In the genomic region with DNA sequence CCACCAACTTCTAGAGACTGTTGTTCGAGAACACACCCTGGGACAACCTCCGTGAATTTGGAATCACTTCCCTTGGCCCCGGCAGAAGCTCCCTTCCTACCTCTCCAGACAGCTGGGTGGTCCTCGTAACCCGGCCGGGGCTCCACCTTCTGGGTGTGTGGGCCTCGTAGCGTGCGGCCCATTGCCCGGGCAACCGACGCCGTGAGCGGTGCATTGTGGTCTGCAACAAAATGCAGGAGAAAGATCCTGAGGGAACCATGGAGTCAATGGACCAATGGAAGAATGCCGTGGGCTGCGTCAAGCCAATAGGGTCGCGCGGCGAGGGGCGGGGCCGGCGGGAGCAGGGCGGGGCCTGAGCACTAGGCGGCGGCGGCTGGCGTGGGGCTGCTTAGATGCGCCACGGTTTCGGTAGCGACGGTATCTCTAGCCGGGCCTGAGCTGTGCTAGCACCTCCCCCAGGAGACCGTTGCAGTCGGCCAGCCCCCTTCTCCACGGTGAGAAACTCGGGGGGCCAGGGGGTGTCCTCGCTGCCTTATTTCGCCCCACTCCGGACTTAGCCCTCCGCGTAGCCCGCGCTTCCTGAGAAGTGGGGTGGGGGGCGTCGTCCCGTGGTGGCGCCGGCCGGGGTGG, we compare ENCODE assay signal across 8 cellular contexts. TPM values are rescaled to one million over a fixed set of nuclear protein-coding genes. Genes with fewer than 3 reads are reported as not detected.
DNase-seq lines count a peak whose midpoint lies in the region; ATAC-seq, FAIRE-seq and TF ChIP-seq lines count a peak whose summit lies in the region.

A gene (plus strand): TSS at position 391 of the 630 bp plus-strand sequence. CDS start 309 bp downstream, outside the sequence.

- H3K27me3 ChIP-seq in SU-DHL-6 (ENCODE audit: low read length): no peaks in the 10 kb centered on the region
- H3K27me3 ChIP-seq in pancreas: no peaks in the 10 kb centered on the region
- no peaks in the 10 kb centered on the region for H3K27me3 ChIP-seq in tibial artery

- peak within 1 kb of the TSS; percentile 95 for H3K4me2 ChIP-seq in SU-DHL-6 (ENCODE audit: low read depth, low read length, poor library complexity, severe bottlenecking)

- H3K36me3 Mint-ChIP-seq in activated naive CD8-positive, alpha-beta T cell treated with anti-CD3 and anti-CD28 coated beads, Interleukin-2, amount 10 ng/mL, durations not matched to agents 7 days and 5 days: peaks cover 24% of the 10 kb centered on the region

- no peaks in the 10 kb centered on the region for H3K27me3 Mint-ChIP-seq in activated naive CD8-positive, alpha-beta T cell treated with anti-CD3 and anti-CD28 coated beads, Interleukin-2, amount 10 ng/mL, durations not matched to agents 7 days and 5 days

- H2AFZ ChIP-seq in SU-DHL-6 (ENCODE audit: low read depth, low read length, severe bottlenecking): peak within 1 kb of the TSS; percentile 52

- DNase-seq in NCI-H128 (lab: John Stamatoyannopoulos, UW; ENCODE audit: unreplicated experiment) (peak; percentile 97), Right ventricle myocardium inferior (ENCODE audit: missing footprints) (peak; percentile 97), pancreas (peak; percentile 94 to 99 (median 98)), tibial artery (peak; percentile 95 to 97)
- peak; percentile 98 for DNase-seq in activated naive CD8-positive, alpha-beta T cell treated with anti-CD3 and anti-CD28 coated beads, Interleukin-2, amount 10 ng/mL, durations not matched to agents 7 days and 5 days

- POLR2A ChIA-PET in activated naive CD8-positive, alpha-beta T cell treated with anti-CD3 and anti-CD28 coated beads, Interleukin-2, amount 10 ng/mL, durations not matched to agents 7 days and 5 days (lab: Charles Lee): interaction anchor here (0.6 to 2.6 kb wide), 9 partner anchors 11 to 335 kb away, joined by 3 to 16 read pairs (median 3); a partner anchor contains a TSS

- H3K9ac ChIP-seq in SU-DHL-6 (ENCODE audit: low read length): peak within 1 kb of the TSS; percentile 93

- peaks cover 8% of the 10 kb centered on the region; the same call in 1 of the 2 replicates for H4K20me1 ChIP-seq in SU-DHL-6 (ENCODE audit: low read depth, low read length)

- no peaks in the 10 kb centered on the region for H3K9me3 Mint-ChIP-seq in activated naive CD8-positive, alpha-beta T cell treated with anti-CD3 and anti-CD28 coated beads, Interleukin-2, amount 10 ng/mL, durations not matched to agents 7 days and 5 days

- FAIRE-seq in pancreas (lab: Jason Lieb, UNC): no peak

- H3K27ac Mint-ChIP-seq in activated naive CD8-positive, alpha-beta T cell treated with anti-CD3 and anti-CD28 coated beads, Interleukin-2, amount 10 ng/mL, durations not matched to agents 7 days and 5 days: peak within 1 kb of the TSS; percentile 84

- 0 to 1% methylated on average over 44 to 51 of the region's 51 CpGs for WGBS in pancreas, 2 donors

- ATAC-seq in HG02678 (IDR thresholded peaks at IDR 0.05; ENCODE audit: unreplicated experiment) (peak; percentile 94), Right ventricle myocardium inferior (peak; percentile 98), pancreas (peak; percentile 94 to 99 (median 96))
- ATAC-seq in activated naive CD8-positive, alpha-beta T cell treated with anti-CD3 and anti-CD28 coated beads, Interleukin-2, amount 10 ng/mL, durations not matched to agents 7 days and 5 days (ENCODE audit: low read depth): peak; percentile 96

- peak within 1 kb of the TSS; percentile 98 for H3K4me3 Mint-ChIP-seq in activated naive CD8-positive, alpha-beta T cell treated with anti-CD3 and anti-CD28 coated beads, Interleukin-2, amount 10 ng/mL, durations not matched to agents 7 days and 5 days

- H3K9me2 ChIP-seq in SU-DHL-6 (replicated peaks; ENCODE audit: insufficient read depth, low read length): no peaks in the 10 kb centered on the region

- H3K36me3 ChIP-seq in SU-DHL-6 (ENCODE audit: low read length): peaks cover 10% of the 10 kb centered on the region
- no peaks in the 10 kb centered on the region for H3K36me3 ChIP-seq in pancreas
- H3K36me3 ChIP-seq in tibial artery: peaks cover 9 to 31% (median 12%) of the 10 kb centered on the region in 3 donors

- H3F3A ChIP-seq in SU-DHL-6 (ENCODE audit: insufficient read depth): peaks cover 25% of the 10 kb centered on the region

- peak within 1 kb of the TSS; percentile 74 for H3K27ac ChIP-seq in SU-DHL-6 (ENCODE audit: low read depth, low read length)
- peak within 1 kb of the TSS; percentile 66 to 92 (median 84) for H3K27ac ChIP-seq in pancreas
- peak within 1 kb of the TSS; percentile 92 to 95 for H3K27ac ChIP-seq in tibial artery

- TF ChIP-seq POLR2A in GM10847 (IDR thresholded peaks at IDR 0.05; ENCODE audit: extremely low read depth, insufficient read length): peak; percentile 95

- peak within 1 kb of the TSS; percentile 79 for H3K4me3 ChIP-seq in SU-DHL-6 (ENCODE audit: insufficient read depth, low read length, poor library complexity, severe bottlenecking)
- H3K4me3 ChIP-seq in pancreas: peak within 1 kb of the TSS; percentile 82 to 97 (median 88)
- peak within 1 kb of the TSS; percentile 82 to 98 for H3K4me3 ChIP-seq in tibial artery

- no peak for TF ChIP-seq CTCF in SU-DHL-6 (IDR thresholded peaks at IDR 0.05; ENCODE audit: insufficient read depth, low read length, poor library complexity, severe bottlenecking)
- TF ChIP-seq CTCF in pancreas (IDR thresholded peaks at IDR 0.05): no peak
- peak in 1 of 2 experiments; percentile 25 for TF ChIP-seq CTCF in tibial artery (IDR thresholded peaks at IDR 0.05)

- H3K9me3 ChIP-seq in SU-DHL-6 (ENCODE audit: insufficient read depth, low read length) (no peaks in the 10 kb centered on the region), pancreas (no peaks in the 10 kb centered on the region), tibial artery (no peaks in the 10 kb centered on the region)

- peaks cover 28% of the 10 kb centered on the region for H3K4me1 Mint-ChIP-seq in activated naive CD8-positive, alpha-beta T cell treated with anti-CD3 and anti-CD28 coated beads, Interleukin-2, amount 10 ng/mL, durations not matched to agents 7 days and 5 days

- H3K4me1 ChIP-seq in pancreas: peaks cover 8 to 15% (median 9%) of the 10 kb centered on the region in 3 donors
- peaks cover 0 to 29% (median 19%) of the 10 kb centered on the region in 4 donors for H3K4me1 ChIP-seq in tibial artery

- intact Hi-C loops in Right ventricle myocardium inferior (cut with DNase I) (loop anchor here (1.0 to 5.0 kb wide), 2 partner anchors 27 to 49 kb away; a partner anchor contains a TSS), pancreas (cut with DNase I) (no loop called here), tibial artery (cut with DNase I; ENCODE audit: low total_unique reads) (loop anchor here (5.0 kb wide), 1 partner anchor 41 kb away; no protein-coding TSS in a partner anchor)

- H3K79me2 ChIP-seq in SU-DHL-6 (ENCODE audit: insufficient read depth, low read length): peaks cover 22% of the 10 kb centered on the region

RNA-seq across cellular contexts. Expression of the gene that starts here (rescaled TPM):
- 100 to 1,000 TPM; 146 to 153 TPM for total RNA-seq in activated naive CD8-positive, alpha-beta T cell treated with anti-CD3 and anti-CD28 coated beads, Interleukin-2, amount 10 ng/mL, durations not matched to agents 7 days and 5 days
- 166 TPM for total RNA-seq in Right ventricle myocardium inferior
- 100 to 1,000 TPM in 3 of 6 donors, 10 to 100 TPM in 3; 57.7 to 154 (median 94.9) TPM for total RNA-seq in pancreas
- polyA plus RNA-seq in pancreas: 100 to 1,000 TPM; 143 to 249 TPM

Comparison
In these comparisons a context has a peak if more than half of its experiments do, and no peak if none do; other contexts are left out.
1. Peak in every context shown above with its lines: DNase-seq, ATAC-seq, H3K4me3 ChIP-seq and H3K27ac ChIP-seq.
2. intact Hi-C loops: an anchor here in Right ventricle myocardium inferior (1.0 to 5.0 kb wide) and tibial artery (5.0 kb wide); none called in pancreas.